In the genomic region with DNA sequence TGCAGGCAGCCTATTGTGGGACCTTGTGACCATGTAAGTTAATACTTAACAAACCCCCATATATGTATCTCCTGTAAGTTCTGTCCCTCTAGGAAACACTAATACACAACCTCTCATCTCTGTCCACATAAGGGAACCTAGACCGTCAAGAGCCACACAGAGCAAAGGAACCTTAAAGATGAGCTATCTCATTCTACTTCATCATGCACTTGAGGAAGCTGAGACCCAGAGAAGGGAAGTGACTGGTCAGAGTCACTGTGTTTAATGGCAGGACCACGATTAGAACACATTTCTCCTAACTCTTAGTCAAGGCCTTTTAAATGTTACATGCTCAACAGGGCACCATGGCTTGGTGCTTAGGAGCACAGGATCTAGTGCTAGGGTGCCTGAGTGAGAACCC, we compare ENCODE assay signal across 1 cellular context.
TF ChIP-seq lines count a peak whose summit lies in the region.

No MANE protein-coding gene starts in this region.

TF ChIP-seq in HepG2, 621 proteins besides CTCF, POLR2A, EP300 and RAD21 (continued from another document):
- TF ChIP-seq, protein P1, sequence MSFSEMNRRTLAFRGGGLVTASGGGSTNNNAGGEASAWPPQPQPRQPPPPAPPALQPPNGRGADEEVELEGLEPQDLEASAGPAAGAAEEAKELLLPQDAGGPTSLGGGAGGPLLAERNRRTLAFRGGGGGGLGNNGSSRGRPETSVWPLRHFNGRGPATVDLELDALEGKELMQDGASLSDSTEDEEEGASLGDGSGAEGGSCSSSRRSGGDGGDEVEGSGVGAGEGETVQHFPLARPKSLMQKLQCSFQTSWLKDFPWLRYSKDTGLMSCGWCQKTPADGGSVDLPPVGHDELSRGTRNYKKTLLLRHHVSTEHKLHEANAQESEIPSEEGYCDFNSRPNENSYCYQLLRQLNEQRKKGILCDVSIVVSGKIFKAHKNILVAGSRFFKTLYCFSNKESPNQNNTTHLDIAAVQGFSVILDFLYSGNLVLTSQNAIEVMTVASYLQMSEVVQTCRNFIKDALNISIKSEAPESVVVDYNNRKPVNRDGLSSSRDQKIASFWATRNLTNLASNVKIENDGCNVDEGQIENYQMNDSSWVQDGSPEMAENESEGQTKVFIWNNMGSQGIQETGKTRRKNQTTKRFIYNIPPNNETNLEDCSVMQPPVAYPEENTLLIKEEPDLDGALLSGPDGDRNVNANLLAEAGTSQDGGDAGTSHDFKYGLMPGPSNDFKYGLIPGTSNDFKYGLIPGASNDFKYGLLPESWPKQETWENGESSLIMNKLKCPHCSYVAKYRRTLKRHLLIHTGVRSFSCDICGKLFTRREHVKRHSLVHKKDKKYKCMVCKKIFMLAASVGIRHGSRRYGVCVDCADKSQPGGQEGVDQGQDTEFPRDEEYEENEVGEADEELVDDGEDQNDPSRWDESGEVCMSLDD (CRISPR knock-in tag; IDR thresholded peaks at IDR 0.05; ENCODE audit: borderline replicate concordance): no peak
- TF ChIP-seq, protein P2, sequence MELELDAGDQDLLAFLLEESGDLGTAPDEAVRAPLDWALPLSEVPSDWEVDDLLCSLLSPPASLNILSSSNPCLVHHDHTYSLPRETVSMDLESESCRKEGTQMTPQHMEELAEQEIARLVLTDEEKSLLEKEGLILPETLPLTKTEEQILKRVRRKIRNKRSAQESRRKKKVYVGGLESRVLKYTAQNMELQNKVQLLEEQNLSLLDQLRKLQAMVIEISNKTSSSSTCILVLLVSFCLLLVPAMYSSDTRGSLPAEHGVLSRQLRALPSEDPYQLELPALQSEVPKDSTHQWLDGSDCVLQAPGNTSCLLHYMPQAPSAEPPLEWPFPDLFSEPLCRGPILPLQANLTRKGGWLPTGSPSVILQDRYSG (CRISPR knock-in tag; IDR thresholded peaks at IDR 0.05): no peak
- no peak for TF ChIP-seq ELF3 (CRISPR knock-in tag; IDR thresholded peaks at IDR 0.05)
- no peak for TF ChIP-seq MAFG (CRISPR knock-in tag; IDR thresholded peaks at IDR 0.05)
- no peak for TF ChIP-seq ZMAT3 (CRISPR knock-in tag; conservative IDR thresholded peaks at IDR 0.05)
- TF ChIP-seq HOXA5 (CRISPR knock-in tag; IDR thresholded peaks at IDR 0.05): no peak
TF ChIP-seq in HepG2: peak in this region for 0.
